In genomic region chr22:36250292-36250960, GRCh38 we compare ENCODE assay signal across 9 cellular contexts. TPM values are rescaled to one million over a fixed set of nuclear protein-coding genes. Genes with fewer than 3 reads are reported as not detected.
DNase-seq lines count a peak whose midpoint lies in the region; ATAC-seq, FAIRE-seq and TF ChIP-seq lines count a peak whose summit lies in the region.
"Not testable (repeated sequence)": the region's sequence is repeated elsewhere in the genome, so short reads cannot be mapped to it uniquely, and the experiment has no call there.
"Had no signal": no experiment of that assay in that cellular context is flagged by ENCODE, and none has a peak within 500 bp of the region (broad histone marks: within the 10 kb centered on the region; RNA-seq: fewer than 3 reads in every experiment).

No MANE protein-coding gene starts in this region.

- H3K4me1 Mint-ChIP-seq in activated naive CD8-positive, alpha-beta T cell treated with anti-CD3 and anti-CD28 coated beads, Interleukin-2, amount 50 U/mL, for 24 hours = peaks cover 36% of the 10 kb centered on the region
- H3K4me1 Mint-ChIP-seq in memory B cell (peaks cover 22% of the 10 kb centered on the region), osteocyte (ENCODE audit: unreplicated experiment) (peaks cover 26% of the 10 kb centered on the region)

- peak; percentile 82 for DNase-seq in Caki2 (ENCODE audit: low read depth)
- peak; percentile 34 for DNase-seq in LoVo (ENCODE audit: low spot score)
- peak; percentile 92 for DNase-seq in RCC 7860 (ENCODE audit: low spot score)
- not testable (repeated sequence) for DNase-seq in activated naive CD8-positive, alpha-beta T cell treated with anti-CD3 and anti-CD28 coated beads, Interleukin-2, amount 50 U/mL, for 24 hours; memory B cell (ENCODE audit: low spot score in 2 of 2); osteocyte (ENCODE audit: extremely low spot score, unreplicated experiment)
- DNase-seq in globus pallidus (ENCODE audit: low spot score) = peak; percentile 79
- DNase-seq in superior temporal gyrus (ENCODE audit: extremely low spot score) = peak; percentile 50

- not testable (repeated sequence) for H3K4me3 Mint-ChIP-seq in activated naive CD8-positive, alpha-beta T cell treated with anti-CD3 and anti-CD28 coated beads, Interleukin-2, amount 50 U/mL, for 24 hours; memory B cell; osteocyte (ENCODE audit: unreplicated experiment)

- peak; percentile 97 for FAIRE-seq in RCC 7860 (lab: Jason Lieb, UNC)

- ATAC-seq in activated naive CD8-positive, alpha-beta T cell treated with anti-CD3 and anti-CD28 coated beads, Interleukin-2, amount 50 U/mL, for 24 hours; memory B cell (ENCODE audit: low read depth): not testable (repeated sequence)

- H3K36me3 Mint-ChIP-seq in activated naive CD8-positive, alpha-beta T cell treated with anti-CD3 and anti-CD28 coated beads, Interleukin-2, amount 50 U/mL, for 24 hours (ENCODE audit: low read depth); memory B cell; osteocyte (ENCODE audit: unreplicated experiment): not testable (repeated sequence)

- not testable (repeated sequence) for H3K27me3 Mint-ChIP-seq in activated naive CD8-positive, alpha-beta T cell treated with anti-CD3 and anti-CD28 coated beads, Interleukin-2, amount 50 U/mL, for 24 hours; memory B cell; osteocyte (ENCODE audit: unreplicated experiment)

- in situ Hi-C loops in Caki2 (cut with HindIII; ENCODE audit: low pct_unique_long_range_greater_than_20kb, low sequenced_read_pairs) = not testable (repeated sequence)

- TF ChIP-seq CTCF in osteocyte (IDR thresholded peaks at IDR 0.05) = not testable (repeated sequence)

- peak overlapping the region; percentile 15 for H3K27ac Mint-ChIP-seq in activated naive CD8-positive, alpha-beta T cell treated with anti-CD3 and anti-CD28 coated beads, Interleukin-2, amount 50 U/mL, for 24 hours
- peak overlapping the region; percentile 53 for H3K27ac Mint-ChIP-seq in memory B cell
- peak overlapping the region; percentile 77 for H3K27ac Mint-ChIP-seq in osteocyte (ENCODE audit: unreplicated experiment)

- H3K9me3 Mint-ChIP-seq in activated naive CD8-positive, alpha-beta T cell treated with anti-CD3 and anti-CD28 coated beads, Interleukin-2, amount 50 U/mL, for 24 hours; memory B cell; osteocyte (ENCODE audit: unreplicated experiment): not testable (repeated sequence)

RNA-seq across cellular contexts. Expression of gene APOL1, which starts 2.5 kb away (rescaled TPM):
- total RNA-seq in Caki2 (2014; rRNA removed; shearing (Covaris generic); ENCODE audit: low replicate concordance) = 27.0 and 28.7 TPM in 2 replicates
- 16.2 and 19.5 TPM in 2 replicates for total RNA-seq in osteocyte

RNA-seq across cellular contexts. Expression of gene APOL2, which starts 11.1 kb away (rescaled TPM):
- total RNA-seq in Caki2 (2014; rRNA removed; shearing (Covaris generic); ENCODE audit: low replicate concordance) = 52.4 and 68.0 TPM in 2 replicates
- total RNA-seq in osteocyte = 53.5 and 59.9 TPM in 2 replicates

RNA-seq across cellular contexts. Expression of gene APOL4, which starts 48.8 kb away (rescaled TPM):
- total RNA-seq in Caki2 (2014; rRNA removed; shearing (Covaris generic); ENCODE audit: low replicate concordance) = not detected in 2 replicates
- total RNA-seq in osteocyte = 0.13 TPM in 1 of 2 replicates, not detected in the other
- total RNA-seq: CD4-positive, CD25-positive, alpha-beta regulatory T cell had no signal

Comparison
In these comparisons a context has a peak if more than half of its experiments do, and no peak if none do; other contexts are left out.
1. H3K27ac Mint-ChIP-seq: peak in every context shown above with its lines; median percentile 77 in osteocyte; 53 in memory B cell; 15 in activated naive CD8-positive, alpha-beta T cell treated with anti-CD3 and anti-CD28 coated beads, Interleukin-2, amount 50 U/mL, for 24 hours.